Comparison of ENCODE assay signal across 28 cellular contexts in the genomic region with DNA sequence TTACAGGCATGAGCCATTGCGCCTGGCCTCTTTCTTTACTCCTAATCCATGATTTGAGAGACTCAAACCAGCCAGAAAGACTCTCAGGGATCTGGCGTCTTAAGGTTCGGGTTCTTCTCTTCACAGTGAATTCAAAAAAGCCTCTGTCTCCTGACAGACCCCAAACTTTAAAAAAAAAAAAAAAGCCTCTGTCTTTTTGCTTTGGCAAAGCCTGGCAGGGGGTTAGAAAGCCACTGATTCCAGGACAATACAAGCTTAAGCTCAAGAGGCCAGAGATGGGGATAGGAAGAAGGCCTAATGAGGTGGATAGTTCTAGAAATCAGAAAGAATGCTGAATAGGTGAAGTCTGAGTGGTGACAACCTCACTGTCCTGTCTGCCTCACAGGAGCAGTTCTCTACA. TPM values are rescaled to one million over a fixed set of nuclear protein-coding genes. Genes with fewer than 3 reads are reported as not detected.
"Had no signal": no experiment of that assay in that cellular context is flagged by ENCODE, and none has a peak within 500 bp of the region (broad histone marks: within the 10 kb centered on the region; RNA-seq: fewer than 3 reads in every experiment).

No MANE protein-coding gene starts in this region.

- H3K4me3 ChIP-seq: cardiac muscle cell, K562 had no signal

- H3K4me1 Mint-ChIP-seq: activated B cell treated with CpG ODN at 0.5 μM for 24 hours; activated CD8-positive, alpha-beta memory T cell treated with anti-CD3 and anti-CD28 coated beads, Interleukin-2, amount 10 ng/mL, durations not matched to agents 7 days and 5 days had no signal

- H3K4me3 Mint-ChIP-seq: activated B cell treated with CpG ODN at 0.5 μM for 24 hours; activated CD4-positive, alpha-beta T cell treated with anti-CD3 and anti-CD28 coated beads, Interleukin-2, amount 10 ng/mL, durations not matched to agents 24 days and 14 days; activated CD8-positive, alpha-beta memory T cell treated with anti-CD3 and anti-CD28 coated beads, Interleukin-2, amount 10 ng/mL, durations not matched to agents 7 days and 5 days; activated naive CD4-positive, alpha-beta T cell treated with anti-CD3 and anti-CD28 coated beads for 36 hours; activated naive CD8-positive, alpha-beta T cell; activated T-cell treated with anti-CD3 and anti-CD28 coated beads, Interleukin-2, amount 50 U/mL, for 24 hours; activated T-helper 17 cell treated with anti-CD3 and anti-CD28 coated beads, Interleukin-2, amount 50 U/mL, for 72 hours; T-helper 17 cell had no signal

- ATAC-seq: activated CD8-positive, alpha-beta memory T cell treated with anti-CD3 and anti-CD28 coated beads, Interleukin-2, amount 10 ng/mL, durations not matched to agents 7 days and 5 days; activated T-helper 17 cell treated with anti-CD3 and anti-CD28 coated beads, Interleukin-2, amount 50 U/mL, for 72 hours; K562; PC-3; T-helper 17 cell had no signal

- H3K27ac Mint-ChIP-seq: activated B cell treated with CpG ODN at 0.5 μM for 24 hours; activated CD4-positive, alpha-beta T cell treated with anti-CD3 and anti-CD28 coated beads, Interleukin-2, amount 10 ng/mL, durations not matched to agents 24 days and 14 days; activated CD8-positive, alpha-beta memory T cell treated with anti-CD3 and anti-CD28 coated beads, Interleukin-2, amount 10 ng/mL, durations not matched to agents 7 days and 5 days; activated naive CD4-positive, alpha-beta T cell treated with anti-CD3 and anti-CD28 coated beads for 36 hours; activated naive CD8-positive, alpha-beta T cell; activated T-helper 17 cell treated with anti-CD3 and anti-CD28 coated beads, Interleukin-2, amount 50 U/mL, for 72 hours; T-helper 17 cell had no signal

- H3K27ac ChIP-seq: brain microvascular endothelial cell, cardiac muscle cell had no signal

- H3K27me3 Mint-ChIP-seq: activated B cell treated with CpG ODN at 0.5 μM for 24 hours; activated CD4-positive, alpha-beta T cell treated with anti-CD3 and anti-CD28 coated beads, Interleukin-2, amount 10 ng/mL, durations not matched to agents 24 days and 14 days; activated CD8-positive, alpha-beta memory T cell treated with anti-CD3 and anti-CD28 coated beads, Interleukin-2, amount 10 ng/mL, durations not matched to agents 7 days and 5 days; activated naive CD8-positive, alpha-beta T cell; activated T-cell treated with anti-CD3 and anti-CD28 coated beads, Interleukin-2, amount 50 U/mL, for 24 hours; activated T-helper 17 cell treated with anti-CD3 and anti-CD28 coated beads, Interleukin-2, amount 50 U/mL, for 72 hours; T-helper 17 cell had no signal

- H3K9me3 Mint-ChIP-seq: activated B cell treated with CpG ODN at 0.5 μM for 24 hours; activated CD4-positive, alpha-beta T cell treated with anti-CD3 and anti-CD28 coated beads, Interleukin-2, amount 10 ng/mL, durations not matched to agents 24 days and 14 days; activated naive CD4-positive, alpha-beta T cell treated with anti-CD3 and anti-CD28 coated beads for 36 hours; activated T-cell treated with anti-CD3 and anti-CD28 coated beads, Interleukin-2, amount 50 U/mL, for 24 hours; activated T-helper 17 cell treated with anti-CD3 and anti-CD28 coated beads, Interleukin-2, amount 50 U/mL, for 72 hours had no signal

- H3K27me3 ChIP-seq: brain microvascular endothelial cell, cardiac muscle cell had no signal

- DNase-seq: activated B cell treated with CpG ODN at 0.5 μM for 24 hours; activated CD4-positive, alpha-beta T cell treated with anti-CD3 and anti-CD28 coated beads for 1 hour; activated CD4-positive, alpha-beta T cell treated with anti-CD3 and anti-CD28 coated beads, Interleukin-2, amount 10 ng/mL, durations not matched to agents 24 days and 14 days; activated CD4-positive, alpha-beta T cell treated with anti-CD3 and anti-CD28 coated beads, Interleukin-2, amount 50 U/mL, for 48 hours; activated CD8-positive, alpha-beta memory T cell treated with anti-CD3 and anti-CD28 coated beads, Interleukin-2, amount 10 ng/mL, durations not matched to agents 7 days and 5 days; activated gamma-delta T cell; activated naive CD4-positive, alpha-beta T cell treated with anti-CD3 and anti-CD28 coated beads for 36 hours; activated T-cell treated with anti-CD3 and anti-CD28 coated beads, Interleukin-2, amount 50 U/mL, for 24 hours; Karpas-422; MM.1S; NCI-H1105; NCI-H1436; NCI-H1694 treated with DMSO at 0.1 percent for 48 hours; NCI-H2029 treated with DMSO at 0.1 percent for 48 hours; NCI-H345; NCI-H510A; NCI-H526 treated with DMSO at 0.1 percent for 48 hours; NCI-H82; NK-92 treated with Interleukin-12 subunit alpha and Interleukin-12 subunit beta, amount 100 ng/mL, for 24 hours; PC-3; SHP77; T-helper 17 cell; T-helper 9 cell had no signal

RNA-seq across cellular contexts. Expression of a gene that starts 8.8 kb away (rescaled TPM):
- total RNA-seq: activated B cell treated with CpG ODN at 0.5 μM for 24 hours; activated CD4-positive, alpha-beta T cell treated with anti-CD3 and anti-CD28 coated beads, Interleukin-2, amount 10 ng/mL, durations not matched to agents 24 days and 14 days; activated CD8-positive, alpha-beta memory T cell treated with anti-CD3 and anti-CD28 coated beads, Interleukin-2, amount 10 ng/mL, durations not matched to agents 7 days and 5 days; activated naive CD4-positive, alpha-beta T cell treated with anti-CD3 and anti-CD28 coated beads for 36 hours; activated T-helper 17 cell treated with anti-CD3 and anti-CD28 coated beads, Interleukin-2, amount 50 U/mL, for 72 hours; cardiac muscle cell; K562; PC-3; T-helper 17 cell had no signal

RNA-seq across cellular contexts. Expression of a gene that starts 30.8 kb away (rescaled TPM):
- total RNA-seq: activated B cell treated with CpG ODN at 0.5 μM for 24 hours; activated CD4-positive, alpha-beta T cell treated with anti-CD3 and anti-CD28 coated beads, Interleukin-2, amount 10 ng/mL, durations not matched to agents 24 days and 14 days; activated naive CD4-positive, alpha-beta T cell treated with anti-CD3 and anti-CD28 coated beads for 36 hours; cardiac muscle cell; K562; PC-3; T-helper 17 cell had no signal
- polyA plus RNA-seq: cardiac muscle cell, K562 had no signal
